In genomic region chr7:125136755-125137547, GRCh38 we compare ENCODE assay signal across 20 cellular contexts.
DNase-seq lines count a peak whose midpoint lies in the region; ATAC-seq and TF ChIP-seq lines count a peak whose summit lies in the region.
"Had no signal": no experiment of that assay in that cellular context is flagged by ENCODE, and none has a peak within 500 bp of the region (broad histone marks: within the 10 kb centered on the region; RNA-seq: fewer than 3 reads in every experiment).

No MANE protein-coding gene starts in this region.

- no peak overlapping the region for H3K27ac ChIP-seq in thoracic aorta
- H3K27ac ChIP-seq: BLaER1, dorsolateral prefrontal cortex, neural progenitor cell, tibial artery had no signal

- no peak overlapping the region for H3K27ac Mint-ChIP-seq in activated CD8-positive, alpha-beta T cell treated with anti-CD3 and anti-CD28 coated beads, Interleukin-2, amount 10 ng/mL, durations not matched to agents 7 days and 5 days
- H3K27ac Mint-ChIP-seq: activated B cell treated with CpG ODN at 0.5 μM for 24 hours, neural progenitor cell had no signal

- no peaks in the 10 kb centered on the region for H3K4me1 Mint-ChIP-seq in activated CD8-positive, alpha-beta T cell treated with anti-CD3 and anti-CD28 coated beads, Interleukin-2, amount 10 ng/mL, durations not matched to agents 7 days and 5 days (ENCODE audit: low read depth)
- H3K4me1 Mint-ChIP-seq: activated B cell treated with CpG ODN at 0.5 μM for 24 hours had no signal

- H3K4me3 ChIP-seq in MG63 (peak overlapping the region; percentile 9; the same call in 1 of the 2 replicates), thoracic aorta (no peak overlapping the region)
- H3K4me3 ChIP-seq: BLaER1, dorsolateral prefrontal cortex, neural progenitor cell, tibial artery had no signal

- intact Hi-C loops in left ventricle myocardium superior (cut with micrococcal nuclease) (no loop called here), cardiac septum (cut with DNase I) (no loop called here)

- DNase-seq in MG63 (no peak), astrocyte of the hippocampus (ENCODE audit: low read depth, low spot score) (peak; percentile 26), foreskin melanocyte (peak; percentile 26), thoracic aorta (ENCODE audit: low spot score) (no peak), left ventricle myocardium superior (no peak), cardiac septum (ENCODE audit: low spot score) (no peak)
- no peak for DNase-seq in activated CD8-positive, alpha-beta T cell treated with anti-CD3 and anti-CD28 coated beads, Interleukin-2, amount 10 ng/mL, durations not matched to agents 7 days and 5 days
- DNase-seq: activated B cell treated with CpG ODN at 0.5 μM for 24 hours; activated gamma-delta T cell; anterior cingulate cortex; DMS53; dorsolateral prefrontal cortex; NCI-H2081; NCI-H69; RPMI8226; stimulated activated CD4-positive, alpha-beta T cell treated with anti-CD3 and anti-CD28 coated beads, Interleukin-4, amount 100 ng/mL, for 24 hours; tibial artery had no signal

- no peak overlapping the region for H3K4me3 Mint-ChIP-seq in activated CD8-positive, alpha-beta T cell treated with anti-CD3 and anti-CD28 coated beads, Interleukin-2, amount 10 ng/mL, durations not matched to agents 7 days and 5 days
- H3K4me3 Mint-ChIP-seq: activated B cell treated with CpG ODN at 0.5 μM for 24 hours, neural progenitor cell had no signal

- no peak for TF ChIP-seq CTCF in thoracic aorta (IDR thresholded peaks at IDR 0.05)

- no peaks in the 10 kb centered on the region for H3K36me3 ChIP-seq in MG63
- H3K36me3 ChIP-seq in thoracic aorta: no peaks in the 10 kb centered on the region
- H3K36me3 ChIP-seq: BLaER1, neural progenitor cell, tibial artery had no signal

- H3K27me3 Mint-ChIP-seq in activated CD8-positive, alpha-beta T cell treated with anti-CD3 and anti-CD28 coated beads, Interleukin-2, amount 10 ng/mL, durations not matched to agents 7 days and 5 days (ENCODE audit: low read depth): no peaks in the 10 kb centered on the region
- H3K27me3 Mint-ChIP-seq: activated B cell treated with CpG ODN at 0.5 μM for 24 hours had no signal

- H3K36me3 Mint-ChIP-seq in activated CD8-positive, alpha-beta T cell treated with anti-CD3 and anti-CD28 coated beads, Interleukin-2, amount 10 ng/mL, durations not matched to agents 7 days and 5 days (ENCODE audit: low read depth): no peaks in the 10 kb centered on the region
- H3K36me3 Mint-ChIP-seq: neural progenitor cell had no signal

- peaks cover 0 to 3% of the 10 kb centered on the region in 2 donors for H3K4me1 ChIP-seq in thoracic aorta (ENCODE audit: control insufficient read depth in 1 of 2, low read depth in 2 of 2)
- H3K4me1 ChIP-seq: BLaER1, tibial artery had no signal

- ATAC-seq in thoracic aorta (ENCODE audit: insufficient number of reproducible peaks, low FRiP score, low read depth) (peak; percentile 46), left ventricle myocardium superior (no peak)
- no peak for ATAC-seq in activated CD8-positive, alpha-beta T cell treated with anti-CD3 and anti-CD28 coated beads, Interleukin-2, amount 10 ng/mL, durations not matched to agents 7 days and 5 days
- ATAC-seq: sciatic nerve had no signal

- H3K9me3 ChIP-seq in MG63: no peaks in the 10 kb centered on the region
- no peaks in the 10 kb centered on the region for H3K9me3 ChIP-seq in thoracic aorta
- H3K9me3 ChIP-seq: BLaER1, tibial artery had no signal

- H3K27me3 ChIP-seq in MG63 (no peaks in the 10 kb centered on the region), thoracic aorta (replicated peaks; ENCODE audit: insufficient read depth) (no peaks in the 10 kb centered on the region)
- H3K27me3 ChIP-seq: BLaER1, dorsolateral prefrontal cortex, neural progenitor cell, tibial artery had no signal

- no peaks in the 10 kb centered on the region for H3K9me3 Mint-ChIP-seq in activated CD8-positive, alpha-beta T cell treated with anti-CD3 and anti-CD28 coated beads, Interleukin-2, amount 10 ng/mL, durations not matched to agents 7 days and 5 days (ENCODE audit: insufficient read depth)
- H3K9me3 Mint-ChIP-seq: activated B cell treated with CpG ODN at 0.5 μM for 24 hours, neural progenitor cell had no signal

- POLR2A ChIA-PET in activated CD8-positive, alpha-beta T cell treated with anti-CD3 and anti-CD28 coated beads, Interleukin-2, amount 10 ng/mL, durations not matched to agents 7 days and 5 days (lab: Charles Lee): no interaction called here

- CTCF ChIA-PET in activated CD8-positive, alpha-beta T cell treated with anti-CD3 and anti-CD28 coated beads, Interleukin-2, amount 10 ng/mL, durations not matched to agents 7 days and 5 days (lab: Charles Lee): interaction anchor here (0.9 kb wide), 1 partner anchor 26 kb away, joined by 4 read pairs; no protein-coding TSS in a partner anchor

Comparison
In these comparisons a context has a peak if more than half of its experiments do, and no peak if none do; other contexts are left out.
1. DNase-seq: peak in astrocyte of the hippocampus (single experiment) and foreskin melanocyte (single experiment); none in MG63 (single experiment), thoracic aorta (single experiment), left ventricle myocardium superior (single experiment), cardiac septum (single experiment) and activated CD8-positive, alpha-beta T cell treated with anti-CD3 and anti-CD28 coated beads, Interleukin-2, amount 10 ng/mL, durations not matched to agents 7 days and 5 days (single experiment).